In the genomic region with DNA sequence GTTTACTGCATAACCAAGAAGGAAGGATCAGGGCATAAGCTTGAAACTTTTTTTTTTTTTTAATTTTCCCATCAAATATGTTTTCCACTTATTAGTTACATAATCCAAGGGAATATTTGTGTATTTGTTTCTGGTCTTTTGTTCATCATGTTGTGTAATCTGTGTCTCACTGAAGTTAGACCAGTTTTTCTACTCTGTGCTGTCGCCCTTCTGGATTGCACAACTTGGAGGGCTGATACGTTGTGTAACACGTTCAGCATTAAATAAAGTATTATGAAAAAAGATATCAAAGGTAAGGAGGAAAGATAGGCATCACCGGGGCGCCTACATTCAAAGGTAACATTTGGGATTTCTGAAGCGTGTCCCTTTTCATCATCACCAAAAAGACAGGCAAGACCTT, we compare ENCODE assay signal across 1 cellular context.
TF ChIP-seq lines count a peak whose summit lies in the region.

No MANE protein-coding gene starts in this region.

TF ChIP-seq in HepG2, 621 proteins besides CTCF, POLR2A, EP300 and RAD21 (continued from another document):
- TF ChIP-seq, protein P1, sequence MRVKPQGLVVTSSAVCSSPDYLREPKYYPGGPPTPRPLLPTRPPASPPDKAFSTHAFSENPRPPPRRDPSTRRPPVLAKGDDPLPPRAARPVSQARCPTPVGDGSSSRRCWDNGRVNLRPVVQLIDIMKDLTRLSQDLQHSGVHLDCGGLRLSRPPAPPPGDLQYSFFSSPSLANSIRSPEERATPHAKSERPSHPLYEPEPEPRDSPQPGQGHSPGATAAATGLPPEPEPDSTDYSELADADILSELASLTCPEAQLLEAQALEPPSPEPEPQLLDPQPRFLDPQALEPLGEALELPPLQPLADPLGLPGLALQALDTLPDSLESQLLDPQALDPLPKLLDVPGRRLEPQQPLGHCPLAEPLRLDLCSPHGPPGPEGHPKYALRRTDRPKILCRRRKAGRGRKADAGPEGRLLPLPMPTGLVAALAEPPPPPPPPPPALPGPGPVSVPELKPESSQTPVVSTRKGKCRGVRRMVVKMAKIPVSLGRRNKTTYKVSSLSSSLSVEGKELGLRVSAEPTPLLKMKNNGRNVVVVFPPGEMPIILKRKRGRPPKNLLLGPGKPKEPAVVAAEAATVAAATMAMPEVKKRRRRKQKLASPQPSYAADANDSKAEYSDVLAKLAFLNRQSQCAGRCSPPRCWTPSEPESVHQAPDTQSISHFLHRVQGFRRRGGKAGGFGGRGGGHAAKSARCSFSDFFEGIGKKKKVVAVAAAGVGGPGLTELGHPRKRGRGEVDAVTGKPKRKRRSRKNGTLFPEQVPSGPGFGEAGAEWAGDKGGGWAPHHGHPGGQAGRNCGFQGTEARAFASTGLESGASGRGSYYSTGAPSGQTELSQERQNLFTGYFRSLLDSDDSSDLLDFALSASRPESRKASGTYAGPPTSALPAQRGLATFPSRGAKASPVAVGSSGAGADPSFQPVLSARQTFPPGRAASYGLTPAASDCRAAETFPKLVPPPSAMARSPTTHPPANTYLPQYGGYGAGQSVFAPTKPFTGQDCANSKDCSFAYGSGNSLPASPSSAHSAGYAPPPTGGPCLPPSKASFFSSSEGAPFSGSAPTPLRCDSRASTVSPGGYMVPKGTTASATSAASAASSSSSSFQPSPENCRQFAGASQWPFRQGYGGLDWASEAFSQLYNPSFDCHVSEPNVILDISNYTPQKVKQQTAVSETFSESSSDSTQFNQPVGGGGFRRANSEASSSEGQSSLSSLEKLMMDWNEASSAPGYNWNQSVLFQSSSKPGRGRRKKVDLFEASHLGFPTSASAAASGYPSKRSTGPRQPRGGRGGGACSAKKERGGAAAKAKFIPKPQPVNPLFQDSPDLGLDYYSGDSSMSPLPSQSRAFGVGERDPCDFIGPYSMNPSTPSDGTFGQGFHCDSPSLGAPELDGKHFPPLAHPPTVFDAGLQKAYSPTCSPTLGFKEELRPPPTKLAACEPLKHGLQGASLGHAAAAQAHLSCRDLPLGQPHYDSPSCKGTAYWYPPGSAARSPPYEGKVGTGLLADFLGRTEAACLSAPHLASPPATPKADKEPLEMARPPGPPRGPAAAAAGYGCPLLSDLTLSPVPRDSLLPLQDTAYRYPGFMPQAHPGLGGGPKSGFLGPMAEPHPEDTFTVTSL (CRISPR knock-in tag; IDR thresholded peaks at IDR 0.05; ENCODE audit: borderline replicate concordance): no peak
- no peak for TF ChIP-seq ZNF703 (CRISPR knock-in tag; IDR thresholded peaks at IDR 0.05; ENCODE audit: borderline replicate concordance)
